In genomic region chr16:81831722-81832126, GRCh38 we compare ENCODE assay signal across 8 cellular contexts. TPM values are rescaled to one million over a fixed set of nuclear protein-coding genes. Genes with fewer than 3 reads are reported as not detected.
A peak's percentile ranks its signal among the peaks of the same experiment; 100 is the strongest.
DNase-seq lines count a peak whose midpoint lies in the region; ATAC-seq and TF ChIP-seq lines count a peak whose summit lies in the region.

No MANE protein-coding gene starts in this region.

- no peak for TF ChIP-seq EP300 in esophagus muscularis mucosa (IDR thresholded peaks at IDR 0.05)

- WGBS in adrenal gland, 4 donors, result 59 to 86% (median 75%) methylated on average over 4 to 8 of the region's 8 CpGs
- WGBS in esophagus muscularis mucosa, result 75% methylated on average over 8 of the region's 8 CpGs

- intact Hi-C loops in adrenal gland (cut with DNase I), result no loop called here
- intact Hi-C loops in esophagus muscularis mucosa (cut with DNase I), result no loop called here

- peaks cover 18% of the 10 kb centered on the region for H3K4me1 ChIP-seq in NT2/D1 (ENCODE audit: insufficient read depth, insufficient read length)
- H3K4me1 ChIP-seq in adrenal gland (replicated peaks in 1 of 2), result no peaks in the 10 kb centered on the region
- H3K4me1 ChIP-seq in osteoblast (ENCODE audit: insufficient read depth, low read length), result no peaks in the 10 kb centered on the region
- no peaks in the 10 kb centered on the region for H3K4me1 ChIP-seq in esophagus muscularis mucosa

- peak; percentile 81 for TF ChIP-seq POLR2A in GM18526 (IDR thresholded peaks at IDR 0.05; ENCODE audit: extremely low read depth, insufficient read length)
- TF ChIP-seq POLR2A in adrenal gland (IDR thresholded peaks at IDR 0.05), result no peak
- no peak for TF ChIP-seq POLR2A in esophagus muscularis mucosa (IDR thresholded peaks at IDR 0.05; ENCODE audit: low read depth)

- no peak overlapping the region for H3K4me2 ChIP-seq in osteoblast (ENCODE audit: insufficient read depth, low read length)

- H3K4me1 Mint-ChIP-seq in type B pancreatic cell (ENCODE audit: unreplicated experiment), result no peaks in the 10 kb centered on the region

- no peaks in the 10 kb centered on the region for H3K27me3 Mint-ChIP-seq in type B pancreatic cell

- H3K27ac Mint-ChIP-seq in type B pancreatic cell, result no peak overlapping the region

- H2AFZ ChIP-seq in osteoblast (ENCODE audit: low read length), result no peak overlapping the region

- H3K9me3 Mint-ChIP-seq in type B pancreatic cell, result no peaks in the 10 kb centered on the region

- no peaks in the 10 kb centered on the region for H4K20me1 ChIP-seq in osteoblast (ENCODE audit: insufficient read depth, low read length)

- H3K4me3 ChIP-seq in NT2/D1 (ENCODE audit: insufficient read length, low read depth) (no peak overlapping the region), adrenal gland (no peak overlapping the region), osteoblast (ENCODE audit: insufficient read depth, low read length) (no peak overlapping the region), esophagus muscularis mucosa (no peak overlapping the region)

- H3K9ac ChIP-seq in NT2/D1 (ENCODE audit: insufficient read length, low read depth), result no peak overlapping the region

- no peaks in the 10 kb centered on the region for H3K36me3 ChIP-seq in NT2/D1 (ENCODE audit: insufficient read depth, insufficient read length, low read length)
- no peaks in the 10 kb centered on the region for H3K36me3 ChIP-seq in adrenal gland (replicated peaks in 1 of 2)
- no peaks in the 10 kb centered on the region for H3K36me3 ChIP-seq in osteoblast (ENCODE audit: insufficient read depth, low read length)
- H3K36me3 ChIP-seq in esophagus muscularis mucosa, result no peaks in the 10 kb centered on the region

- no peaks in the 10 kb centered on the region for H3K36me3 Mint-ChIP-seq in type B pancreatic cell

- no peak overlapping the region for H3K4me3 Mint-ChIP-seq in type B pancreatic cell

- TF ChIP-seq CTCF in adrenal gland (IDR thresholded peaks at IDR 0.05) (peak in 1 of 6 experiments; percentile 12), osteoblast (IDR thresholded peaks at IDR 0.05; ENCODE audit: extremely low read depth, low read depth, low read length) (peak; percentile 24), type B pancreatic cell (conservative IDR thresholded peaks at IDR 0.05) (no peak), esophagus muscularis mucosa (IDR thresholded peaks at IDR 0.05) (no peak)

- H3K27me3 ChIP-seq in NT2/D1 (ENCODE audit: insufficient read depth, insufficient read length), result no peaks in the 10 kb centered on the region
- H3K27me3 ChIP-seq in adrenal gland, result no peaks in the 10 kb centered on the region
- no peaks in the 10 kb centered on the region for H3K27me3 ChIP-seq in osteoblast (ENCODE audit: insufficient read depth, low read length)
- peaks cover 0 to 21% (median 0%) of the 10 kb centered on the region in 4 donors for H3K27me3 ChIP-seq in esophagus muscularis mucosa

- DNase-seq in NT2/D1 (ENCODE audit: low read depth, low spot score), result peak; percentile 42
- DNase-seq in adrenal gland, result peak; percentile 25 to 66 (median 52)
- peak; percentile 48 for DNase-seq in osteoblast (ENCODE audit: insufficient read length, low spot score, missing footprints)
- no peak for DNase-seq in type B pancreatic cell (ENCODE audit: extremely low spot score, unreplicated experiment)
- DNase-seq in esophagus muscularis mucosa (ENCODE audit: extremely low spot score), result no peak
- no peak for DNase-seq in activated CD4-positive, CD25-positive, alpha-beta regulatory T cell (lab: John Stamatoyannopoulos, UW)

- no peaks in the 10 kb centered on the region for H3K9me3 ChIP-seq in NT2/D1 (ENCODE audit: insufficient read depth, low read length)
- H3K9me3 ChIP-seq in adrenal gland (replicated peaks in 1 of 3), result no peaks in the 10 kb centered on the region
- no peaks in the 10 kb centered on the region for H3K9me3 ChIP-seq in osteoblast (ENCODE audit: low read depth, low read length)
- H3K9me3 ChIP-seq in esophagus muscularis mucosa, result no peaks in the 10 kb centered on the region

- no peak overlapping the region for H3K27ac ChIP-seq in adrenal gland
- no peak overlapping the region for H3K27ac ChIP-seq in osteoblast (ENCODE audit: low read depth, low read length)
- H3K27ac ChIP-seq in esophagus muscularis mucosa (replicated peaks in 1 of 4), result no peak overlapping the region

- H3K79me2 ChIP-seq in osteoblast (ENCODE audit: insufficient read depth, low read length), result no peaks in the 10 kb centered on the region

- ATAC-seq in HG02759 (IDR thresholded peaks at IDR 0.05; ENCODE audit: unreplicated experiment), result peak; percentile 77

RNA-seq across cellular contexts. Expression of gene PLCG2, which starts 52.6 kb away (rescaled TPM):
- total RNA-seq in adrenal gland (10 to 100 TPM in 5 of 8 donors, 1 to 10 TPM in 3; 4.8 to 47.2 (median 10.9) TPM), osteoblast (0.59 and 1.1 TPM in 2 replicates), type B pancreatic cell (ENCODE audit: low replicate concordance) (12.4 and 31.1 TPM in 2 replicates), esophagus muscularis mucosa (10 to 100 TPM in 2 of 4 donors, 1 to 10 TPM in 2; 7.1 to 11.3 (median 9.9) TPM)
- 10 to 100 TPM in 1 of 3 donors, 1 to 10 TPM in 2; 5.1 to 47.6 (median 8.3) TPM for polyA plus RNA-seq in adrenal gland

Comparison
In these comparisons a context has a peak if more than half of its experiments do, and no peak if none do; other contexts are left out.
1. DNase-seq: peak in NT2/D1 (single experiment), adrenal gland (7 of 7) and osteoblast (single experiment); none in type B pancreatic cell (single experiment), esophagus muscularis mucosa (single experiment) and activated CD4-positive, CD25-positive, alpha-beta regulatory T cell (0 of 4).